Comparison of ENCODE assay signal across 9 cellular contexts in the genomic region with DNA sequence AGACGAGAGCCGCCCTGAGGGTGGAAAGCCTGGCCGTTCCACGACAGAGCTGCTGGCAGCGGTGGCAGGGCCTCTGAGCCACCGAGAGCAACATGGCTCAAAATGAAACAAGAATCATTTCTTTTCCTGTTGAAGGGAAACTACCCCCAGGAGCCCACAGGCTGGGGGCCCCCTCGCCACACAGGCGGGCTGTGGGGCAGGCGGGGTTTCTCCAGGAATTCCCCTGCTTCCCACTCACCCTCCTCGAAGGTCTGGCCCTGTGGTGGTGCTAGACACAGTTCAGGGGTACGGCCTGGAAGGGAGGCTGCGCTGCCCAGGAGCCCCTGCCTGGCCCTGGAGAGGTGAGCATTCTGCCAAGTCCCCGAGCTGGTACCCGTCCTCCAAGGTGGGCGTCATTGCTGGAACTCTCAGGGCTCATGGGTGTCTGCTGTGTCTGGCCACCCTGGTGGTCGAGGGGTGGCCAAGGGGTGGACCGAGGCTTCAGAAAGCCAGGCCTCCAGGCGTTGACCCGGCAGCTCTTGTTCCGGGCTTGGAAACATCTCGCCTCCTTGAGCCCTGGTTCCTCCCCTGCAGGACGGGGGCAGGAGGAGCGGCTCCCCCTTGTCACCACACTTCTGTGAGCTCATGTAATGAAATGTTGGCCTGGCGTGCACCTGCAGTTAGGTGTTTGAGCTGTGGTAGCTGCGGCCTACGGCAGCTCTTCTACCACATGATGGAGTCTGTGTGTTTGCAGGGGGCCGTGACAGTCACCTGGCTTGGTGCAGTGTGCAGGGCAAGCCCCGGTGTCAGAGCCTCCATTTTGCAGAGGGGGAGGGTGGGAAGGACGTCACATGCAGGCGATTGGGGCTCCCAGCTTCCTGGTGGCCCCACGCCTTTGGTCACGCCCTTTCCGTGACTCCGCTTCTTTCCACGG.
A peak's percentile ranks its signal among the peaks of the same experiment; 100 is the strongest.
DNase-seq lines count a peak whose midpoint lies in the region; ATAC-seq, FAIRE-seq and TF ChIP-seq lines count a peak whose summit lies in the region.
"Had no signal": no experiment of that assay in that cellular context is flagged by ENCODE, and none has a peak within 500 bp of the region (broad histone marks: within the 10 kb centered on the region; RNA-seq: fewer than 3 reads in every experiment).

No MANE protein-coding gene starts in this region.

- peak overlapping the region; percentile 98 for H3K4me2 ChIP-seq in GM12878 (ENCODE audit: control insufficient read depth, insufficient read depth)

- H4K20me1 ChIP-seq in GM12878 (ENCODE audit: control insufficient read depth, insufficient read depth): no peaks in the 10 kb centered on the region

- H3K4me3 ChIP-seq in GM12878: peak overlapping the region; percentile 79

- RAD21 ChIA-PET in GM12878 (lab: Charles Lee; ENCODE audit: unreplicated experiment): interaction anchor here (0.8 to 2.7 kb wide), 10 partner anchors 8 to 205 kb away, joined by 3 to 23 read pairs (median 4); no protein-coding TSS in a partner anchor

- H3K27ac ChIP-seq in CD4-positive, alpha-beta T cell (ENCODE audit: low read depth, low read length): peak overlapping the region; percentile 91
- peak overlapping the region; percentile 98 for H3K27ac ChIP-seq in GM12878 (ENCODE audit: control insufficient read depth, insufficient read depth)
- H3K27ac ChIP-seq: C4-2B had no signal

- H3K27ac Mint-ChIP-seq in CD4-positive, alpha-beta T cell: peak overlapping the region; percentile 99
- peak overlapping the region; percentile 95 to 96 for H3K27ac Mint-ChIP-seq in T-cell

- WGBS in GM12878 (ENCODE audit: insufficient coverage, insufficient replicate concordance, low lambda C conversion rate, missing lambda C conversion rate): under 1% methylated on average over 34 of the region's 35 CpGs

- no peaks in the 10 kb centered on the region for H3K27me3 ChIP-seq in CD4-positive, alpha-beta T cell (ENCODE audit: control insufficient read depth, insufficient read depth, low read length)
- H3K27me3 ChIP-seq in GM12878 (replicated peaks in 1 of 2; ENCODE audit: control insufficient read depth in 2 of 2, insufficient read depth in 2 of 2, low read length in 1 of 2): no peaks in the 10 kb centered on the region

- CTCF ChIA-PET in CD4-positive, alpha-beta T cell (lab: Charles Lee): interaction anchor here (0.8 to 1.8 kb wide), 3 partner anchors 9 to 58 kb away, joined by 4 to 7 read pairs (median 5); no protein-coding TSS in a partner anchor
- CTCF ChIA-PET in T-cell (lab: Charles Lee) (interaction anchor here in 1 of 2 donors (1.0 to 1.5 kb wide), 6 partner anchors 9 to 227 kb away, joined by 3 to 8 read pairs (median 4); no protein-coding TSS in a partner anchor), GM12878 (lab: Yijun Ruan, JAX) (interaction anchor here (0.8 to 2.2 kb wide), 7 partner anchors 11 to 220 kb away, joined by 4 to 12 read pairs (median 8); no protein-coding TSS in a partner anchor)

- peak overlapping the region; percentile 69 for H2AFZ ChIP-seq in GM12878 (ENCODE audit: control insufficient read depth, low read depth, low read length)

- DNase-seq in CD4-positive, alpha-beta T cell: peak; percentile 30 to 77 (median 52)
- peak; percentile 29 to 85 (median 77) for DNase-seq in T-cell
- peak; percentile 69 for DNase-seq in GM12878 (ENCODE audit: low read depth, low spot score)
- peak; percentile 75 to 76 for DNase-seq in stimulated activated CD8-positive, alpha-beta memory T cell treated with anti-CD3 and anti-CD28 coated beads, Interleukin-2, amount 100 ng/mL, for 48 hours (ENCODE audit: low read depth in 2 of 2)
- DNase-seq in AG08396 (ENCODE audit: low spot score): no peak
- DNase-seq in NCI-H1048 (lab: John Stamatoyannopoulos, UW): no peak
- DNase-seq in COLO829 (ENCODE audit: low spot score): no peak

- BruUV-seq in GM12878 (replicated peaks; lab: Mats Ljungman, UMichigan): TSS peak; percentile 74

- no peaks in the 10 kb centered on the region for H3K27me3 Mint-ChIP-seq in CD4-positive, alpha-beta T cell
- no peaks in the 10 kb centered on the region for H3K27me3 Mint-ChIP-seq in T-cell

- peak overlapping the region; percentile 88 for H3K4me3 Mint-ChIP-seq in CD4-positive, alpha-beta T cell
- peak overlapping the region; percentile 65 to 75 (median 75) for H3K4me3 Mint-ChIP-seq in T-cell

- POLR2A ChIA-PET in CD4-positive, alpha-beta T cell (lab: Charles Lee): interaction anchor here (0.6 to 2.9 kb wide), 8 partner anchors 9 to 811 kb away, joined by 3 to 13 read pairs (median 6); a partner anchor contains a TSS
- POLR2A ChIA-PET in T-cell (lab: Charles Lee): interaction anchor here (0.6 to 0.9 kb wide), 2 partner anchors 16 to 217 kb away, joined by 3 read pairs; no protein-coding TSS in a partner anchor
- POLR2A ChIA-PET in GM12878 (lab: Charles Lee): interaction anchor here (0.6 to 8.8 kb wide), 4 partner anchors 14 to 1015 kb away, joined by 3 to 88 read pairs (median 4); no protein-coding TSS in a partner anchor

- H3K9me3 Mint-ChIP-seq in CD4-positive, alpha-beta T cell: peaks cover 3% of the 10 kb centered on the region
- peaks cover 0 to 3% (median 3%) of the 10 kb centered on the region in 3 donors for H3K9me3 Mint-ChIP-seq in T-cell

- TF ChIP-seq CTCF in CD4-positive, alpha-beta T cell (IDR thresholded peaks at IDR 0.05): no peak
- TF ChIP-seq CTCF in GM12878 (IDR thresholded peaks at IDR 0.05 in 2 of 3, conservative IDR thresholded peaks at IDR 0.05 in 1 of 3; ENCODE audit: control insufficient read depth in 2 of 3, extremely low read depth in 1 of 3, insufficient read depth in 1 of 3, low read depth in 3 of 3, low read length in 3 of 3): peak in 1 of 3 experiments; percentile 9; a peak in 1 of 6 replicates

- intact Hi-C loops in CD4-positive, alpha-beta T cell (cut with DNase I, micrococcal nuclease): loop anchor here (5.0 kb wide), 3 partner anchors 51 to 229 kb away; a partner anchor contains a TSS
- intact Hi-C loops in GM12878 (cut with micrococcal nuclease; ENCODE audit: unreplicated experiment): loop anchor here (1.0 to 2.0 kb wide), 2 partner anchors 15 to 37 kb away; no protein-coding TSS in a partner anchor

- SMC1A ChIA-PET in GM12878 (lab: Charles Lee; ENCODE audit: uncharacterized antibody, unreplicated experiment): interaction anchor here (0.7 to 4.3 kb wide), 10 partner anchors 8 to 227 kb away, joined by 3 to 39 read pairs (median 3); a partner anchor contains a TSS

- peaks cover 50% of the 10 kb centered on the region for H3K79me2 ChIP-seq in GM12878 (ENCODE audit: control insufficient read depth, insufficient read depth, low read length)

- TF ChIP-seq POLR2A in GM12878 (IDR thresholded peaks at IDR 0.05; ENCODE audit: low read depth, low read length): no peak

- H3K4me1 Mint-ChIP-seq in CD4-positive, alpha-beta T cell (ENCODE audit: low read depth): peaks cover 45% of the 10 kb centered on the region
- H3K4me1 Mint-ChIP-seq in T-cell: peaks cover 49 to 66% (median 53%) of the 10 kb centered on the region in 3 donors

- H3K36me3 ChIP-seq in GM12878 (ENCODE audit: control insufficient read depth in 2 of 2, insufficient read depth in 2 of 2, low read length in 1 of 2): no peaks in the 10 kb centered on the region

- TF ChIP-seq EP300 in GM12878 (IDR thresholded peaks at IDR 0.05; ENCODE audit: borderline replicate concordance in 1 of 2, control insufficient read depth in 1 of 2, low read depth in 2 of 2, low read length in 2 of 2): peak; percentile 74 to 92

- H3K4me1 ChIP-seq in GM12878 (ENCODE audit: control insufficient read depth, insufficient read depth, low read length): peaks cover 51% of the 10 kb centered on the region

- 0 out of 2 replicates have a peak, but pooled peaks have one; percentile 10 for TF ChIP-seq RAD21 in GM12878 (IDR thresholded peaks at IDR 0.05; ENCODE audit: insufficient read depth, low read depth, low read length)

- in situ Hi-C loops in GM12878 (cut with MboI): no loop called here

- peak overlapping the region; percentile 95 for H3K9ac ChIP-seq in GM12878 (ENCODE audit: control insufficient read depth, insufficient read depth, low read length)

- FAIRE-seq in GM12878 (lab: Jason Lieb, UNC): peak; percentile 89

- no peaks in the 10 kb centered on the region for H3K36me3 Mint-ChIP-seq in CD4-positive, alpha-beta T cell (ENCODE audit: low read depth)
- H3K36me3 Mint-ChIP-seq in T-cell: no peaks in the 10 kb centered on the region

- ATAC-seq in CD4-positive, alpha-beta T cell (ENCODE audit: poor library complexity): peak; percentile 70
- ATAC-seq in GM21528 (IDR thresholded peaks at IDR 0.05; ENCODE audit: low FRiP score, unreplicated experiment) (peak; percentile 42), T-cell (replicated peaks in 1 of 4) (peak; percentile 57 to 67 (median 61)), GM12878 (peak; percentile 72)

- no peaks in the 10 kb centered on the region for H3K9me3 ChIP-seq in CD4-positive, alpha-beta T cell (ENCODE audit: control insufficient read depth, low read length)
- no peaks in the 10 kb centered on the region for H3K9me3 ChIP-seq in GM12878 (replicated peaks; ENCODE audit: control insufficient read depth, insufficient read depth, low read length)

TF ChIP-seq in GM12878, 131 proteins besides CTCF, POLR2A, EP300 and RAD21 (continues in another document):
- TF ChIP-seq LARP7 (IDR thresholded peaks at IDR 0.05): no peak; the same call in 1 of the 2 replicates
- no peak; the same call in 1 of the 2 replicates for TF ChIP-seq STAT1 (conservative IDR thresholded peaks at IDR 0.05)
- peak; percentile 44 for TF ChIP-seq KLF5 (IDR thresholded peaks at IDR 0.05; ENCODE audit: partially characterized antibody)
- TF ChIP-seq, protein P1, sequence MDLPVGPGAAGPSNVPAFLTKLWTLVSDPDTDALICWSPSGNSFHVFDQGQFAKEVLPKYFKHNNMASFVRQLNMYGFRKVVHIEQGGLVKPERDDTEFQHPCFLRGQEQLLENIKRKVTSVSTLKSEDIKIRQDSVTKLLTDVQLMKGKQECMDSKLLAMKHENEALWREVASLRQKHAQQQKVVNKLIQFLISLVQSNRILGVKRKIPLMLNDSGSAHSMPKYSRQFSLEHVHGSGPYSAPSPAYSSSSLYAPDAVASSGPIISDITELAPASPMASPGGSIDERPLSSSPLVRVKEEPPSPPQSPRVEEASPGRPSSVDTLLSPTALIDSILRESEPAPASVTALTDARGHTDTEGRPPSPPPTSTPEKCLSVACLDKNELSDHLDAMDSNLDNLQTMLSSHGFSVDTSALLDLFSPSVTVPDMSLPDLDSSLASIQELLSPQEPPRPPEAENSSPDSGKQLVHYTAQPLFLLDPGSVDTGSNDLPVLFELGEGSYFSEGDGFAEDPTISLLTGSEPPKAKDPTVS (IDR thresholded peaks at IDR 0.05; ENCODE audit: low read depth, low read length): no peak
- no peak for TF ChIP-seq SMAD1 (IDR thresholded peaks at IDR 0.05; ENCODE audit: low read depth, partially characterized antibody)
- no peak for TF ChIP-seq HDAC2 (IDR thresholded peaks at IDR 0.05)
- TF ChIP-seq TBL1XR1 (IDR thresholded peaks at IDR 0.05; ENCODE audit: low read depth, low read length): peak; percentile 99
- TF ChIP-seq, protein P2, sequence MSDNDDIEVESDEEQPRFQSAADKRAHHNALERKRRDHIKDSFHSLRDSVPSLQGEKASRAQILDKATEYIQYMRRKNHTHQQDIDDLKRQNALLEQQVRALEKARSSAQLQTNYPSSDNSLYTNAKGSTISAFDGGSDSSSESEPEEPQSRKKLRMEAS (IDR thresholded peaks at IDR 0.05; ENCODE audit: low read depth, low read length): peak; percentile 52

Comparison
In these comparisons a context has a peak if more than half of its experiments do, and no peak if none do; other contexts are left out.
1. DNase-seq: peak in CD4-positive, alpha-beta T cell (10 of 10), T-cell (34 of 34), GM12878 (single experiment) and stimulated activated CD8-positive, alpha-beta memory T cell treated with anti-CD3 and anti-CD28 coated beads, Interleukin-2, amount 100 ng/mL, for 48 hours (2 of 2); none in AG08396 (single experiment), NCI-H1048 (single experiment) and COLO829 (single experiment).
2. Peak in every context shown above with its lines, with median percentiles within 50 percentile points of each other: ATAC-seq.